In the genomic region with DNA sequence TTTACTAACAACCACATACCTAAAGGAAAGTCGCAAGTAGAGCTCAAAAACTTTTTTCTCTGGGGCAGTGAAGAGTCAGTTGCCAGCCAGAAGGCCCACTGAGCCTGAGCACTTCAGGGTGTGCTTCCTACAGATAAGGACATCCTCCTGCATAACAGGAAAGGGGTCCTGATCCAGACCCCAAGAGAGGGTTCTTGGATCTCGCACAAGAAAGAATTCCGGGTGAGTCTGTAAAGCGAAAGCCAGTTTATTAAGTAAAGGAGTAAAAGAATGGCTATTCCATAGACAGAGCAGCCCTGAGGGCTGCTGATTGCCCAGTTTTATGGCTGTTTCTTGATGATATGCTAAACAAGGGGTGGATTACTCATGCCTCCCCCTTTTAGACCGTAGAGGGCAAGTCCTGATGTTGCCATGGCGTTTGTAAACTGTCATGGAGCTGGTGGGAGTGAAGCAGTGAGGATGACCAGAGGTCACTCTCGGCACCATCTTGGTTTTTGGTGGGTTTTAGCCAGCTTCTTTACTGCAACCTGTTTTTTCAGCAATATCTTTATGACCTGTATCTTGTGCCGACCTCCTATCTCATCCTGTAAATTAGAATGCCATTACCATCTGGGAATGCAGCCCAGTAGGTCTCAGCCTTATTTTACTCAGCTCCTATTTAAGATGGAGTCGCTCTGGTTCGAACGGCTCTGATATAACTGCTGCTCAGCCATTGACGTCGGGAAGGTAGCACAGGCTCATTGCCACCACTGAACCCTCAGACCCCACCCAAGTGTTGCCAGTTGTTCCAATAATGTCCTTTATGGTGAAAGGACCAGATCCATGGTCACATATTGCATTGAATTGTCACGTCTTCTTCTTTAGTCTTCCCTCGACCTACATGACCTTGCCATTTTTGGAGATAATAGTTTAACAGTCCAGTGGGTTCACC, we compare ENCODE assay signal across 1 cellular context.
TF ChIP-seq lines count a peak whose summit lies in the region.

No MANE protein-coding gene starts in this region.

TF ChIP-seq in SK-N-SH, 30 proteins besides CTCF, POLR2A, EP300 and RAD21 (continued from another document):
- TF ChIP-seq, protein P1, sequence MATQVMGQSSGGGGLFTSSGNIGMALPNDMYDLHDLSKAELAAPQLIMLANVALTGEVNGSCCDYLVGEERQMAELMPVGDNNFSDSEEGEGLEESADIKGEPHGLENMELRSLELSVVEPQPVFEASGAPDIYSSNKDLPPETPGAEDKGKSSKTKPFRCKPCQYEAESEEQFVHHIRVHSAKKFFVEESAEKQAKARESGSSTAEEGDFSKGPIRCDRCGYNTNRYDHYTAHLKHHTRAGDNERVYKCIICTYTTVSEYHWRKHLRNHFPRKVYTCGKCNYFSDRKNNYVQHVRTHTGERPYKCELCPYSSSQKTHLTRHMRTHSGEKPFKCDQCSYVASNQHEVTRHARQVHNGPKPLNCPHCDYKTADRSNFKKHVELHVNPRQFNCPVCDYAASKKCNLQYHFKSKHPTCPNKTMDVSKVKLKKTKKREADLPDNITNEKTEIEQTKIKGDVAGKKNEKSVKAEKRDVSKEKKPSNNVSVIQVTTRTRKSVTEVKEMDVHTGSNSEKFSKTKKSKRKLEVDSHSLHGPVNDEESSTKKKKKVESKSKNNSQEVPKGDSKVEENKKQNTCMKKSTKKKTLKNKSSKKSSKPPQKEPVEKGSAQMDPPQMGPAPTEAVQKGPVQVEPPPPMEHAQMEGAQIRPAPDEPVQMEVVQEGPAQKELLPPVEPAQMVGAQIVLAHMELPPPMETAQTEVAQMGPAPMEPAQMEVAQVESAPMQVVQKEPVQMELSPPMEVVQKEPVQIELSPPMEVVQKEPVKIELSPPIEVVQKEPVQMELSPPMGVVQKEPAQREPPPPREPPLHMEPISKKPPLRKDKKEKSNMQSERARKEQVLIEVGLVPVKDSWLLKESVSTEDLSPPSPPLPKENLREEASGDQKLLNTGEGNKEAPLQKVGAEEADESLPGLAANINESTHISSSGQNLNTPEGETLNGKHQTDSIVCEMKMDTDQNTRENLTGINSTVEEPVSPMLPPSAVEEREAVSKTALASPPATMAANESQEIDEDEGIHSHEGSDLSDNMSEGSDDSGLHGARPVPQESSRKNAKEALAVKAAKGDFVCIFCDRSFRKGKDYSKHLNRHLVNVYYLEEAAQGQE (IDR thresholded peaks at IDR 0.05; ENCODE audit: low read depth, low read length): no peak
- no peak for TF ChIP-seq ELF1 (IDR thresholded peaks at IDR 0.05)
- TF ChIP-seq FOSL2 (IDR thresholded peaks at IDR 0.05; ENCODE audit: borderline replicate concordance, low read depth): no peak
- no peak for TF ChIP-seq SMC3 (IDR thresholded peaks at IDR 0.05; ENCODE audit: low read depth, low read length)
- TF ChIP-seq GABPA (IDR thresholded peaks at IDR 0.05; ENCODE audit: low read depth): no peak
- TF ChIP-seq, protein P2, sequence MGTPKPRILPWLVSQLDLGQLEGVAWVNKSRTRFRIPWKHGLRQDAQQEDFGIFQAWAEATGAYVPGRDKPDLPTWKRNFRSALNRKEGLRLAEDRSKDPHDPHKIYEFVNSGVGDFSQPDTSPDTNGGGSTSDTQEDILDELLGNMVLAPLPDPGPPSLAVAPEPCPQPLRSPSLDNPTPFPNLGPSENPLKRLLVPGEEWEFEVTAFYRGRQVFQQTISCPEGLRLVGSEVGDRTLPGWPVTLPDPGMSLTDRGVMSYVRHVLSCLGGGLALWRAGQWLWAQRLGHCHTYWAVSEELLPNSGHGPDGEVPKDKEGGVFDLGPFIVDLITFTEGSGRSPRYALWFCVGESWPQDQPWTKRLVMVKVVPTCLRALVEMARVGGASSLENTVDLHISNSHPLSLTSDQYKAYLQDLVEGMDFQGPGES (IDR thresholded peaks at IDR 0.05; ENCODE audit: low read depth, low read length): no peak
- TF ChIP-seq CHD2 (IDR thresholded peaks at IDR 0.05; ENCODE audit: low read length, partially characterized antibody): no peak
- TF ChIP-seq RXRA (IDR thresholded peaks at IDR 0.05; ENCODE audit: borderline replicate concordance, low read depth): no peak
- TF ChIP-seq NRF1 (IDR thresholded peaks at IDR 0.05; ENCODE audit: low read depth, low read length): no peak
- TF ChIP-seq, protein P3, sequence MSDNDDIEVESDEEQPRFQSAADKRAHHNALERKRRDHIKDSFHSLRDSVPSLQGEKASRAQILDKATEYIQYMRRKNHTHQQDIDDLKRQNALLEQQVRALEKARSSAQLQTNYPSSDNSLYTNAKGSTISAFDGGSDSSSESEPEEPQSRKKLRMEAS (IDR thresholded peaks at IDR 0.05; ENCODE audit: low read depth): no peak
- TF ChIP-seq SIN3A (IDR thresholded peaks at IDR 0.05; ENCODE audit: borderline replicate concordance, low read depth, low read length): no peak
